Comparison of ENCODE assay signal across 1 cellular context in genomic region chr9:129813661-129814060, GRCh38.
TF ChIP-seq lines count a peak whose summit lies in the region.

No MANE protein-coding gene starts in this region.

TF ChIP-seq in HepG2, 621 proteins besides CTCF, POLR2A, EP300 and RAD21:
- TF ChIP-seq KLF11 (CRISPR knock-in tag; IDR thresholded peaks at IDR 0.05) (no peak), CERS6 (CRISPR knock-in tag; IDR thresholded peaks at IDR 0.05) (no peak), PHF8 (CRISPR knock-in tag; IDR thresholded peaks at IDR 0.05) (no peak), HOXD1 (CRISPR knock-in tag; IDR thresholded peaks at IDR 0.05) (no peak)
